Comparison of ENCODE assay signal across 8 cellular contexts in the genomic region with DNA sequence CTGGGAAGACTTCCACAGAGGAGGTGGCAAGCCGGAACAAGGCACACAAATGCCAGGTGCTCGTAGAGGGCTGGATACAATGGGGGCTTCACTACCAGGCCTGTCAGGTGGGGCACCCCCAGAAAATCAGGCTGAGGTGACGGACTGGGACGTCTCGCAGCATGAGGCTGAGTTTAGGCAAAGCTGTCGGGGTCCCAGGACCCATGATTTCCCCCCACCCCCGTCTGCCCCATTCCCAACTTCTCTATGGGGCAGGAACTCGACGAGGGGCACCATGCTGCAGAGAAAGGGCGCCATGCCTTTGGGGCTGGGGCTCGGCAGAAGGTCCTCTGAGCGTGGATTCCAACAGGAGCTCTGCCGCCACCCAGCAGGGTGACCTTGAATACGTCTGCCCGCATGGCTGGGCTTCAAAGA.
DNase-seq lines count a peak whose midpoint lies in the region; ATAC-seq and TF ChIP-seq lines count a peak whose summit lies in the region.

No MANE protein-coding gene starts in this region.

- intact Hi-C loops in esophagus squamous epithelium (cut with DNase I): no loop called here

- no peaks in the 10 kb centered on the region for H3K36me3 ChIP-seq in esophagus squamous epithelium

- WGBS in esophagus squamous epithelium, 2 donors: 60 to 95% methylated on average over 2 to 4 of the region's 15 CpGs

- CTCF ChIA-PET in RWPE1 (lab: Yijun Ruan, JAX): interaction anchor here (0.7 to 1.6 kb wide), 3 partner anchors 33 to 289 kb away, joined by 3 to 7 read pairs (median 4); no protein-coding TSS in a partner anchor

- in situ Hi-C loops in G401 (cut with HindIII; ENCODE audit: low sequenced_read_pairs): no loop called here

- no peak for ATAC-seq in HG03521 (IDR thresholded peaks at IDR 0.05; ENCODE audit: unreplicated experiment)
- ATAC-seq in GM19328 (IDR thresholded peaks at IDR 0.05; ENCODE audit: unreplicated experiment): no peak

- DNase-seq in GM12864 (ENCODE audit: low read depth) (no peak), RWPE1 (ENCODE audit: low spot score) (no peak), esophagus squamous epithelium (lab: John Stamatoyannopoulos, UW) (no peak), retinal pigment epithelial cell (ENCODE audit: low read depth) (no peak), SW480 (ENCODE audit: low spot score) (no peak), G401 (ENCODE audit: low spot score) (no peak)

- POLR2A ChIA-PET in RWPE1 (lab: Yijun Ruan, JAX; ENCODE audit: low non-redundant PET): interaction anchor here (1.2 kb wide), 1 partner anchor 64 kb away, joined by 7 read pairs; no protein-coding TSS in a partner anchor

- no peaks in the 10 kb centered on the region for H3K27me3 ChIP-seq in esophagus squamous epithelium

- H3K4me3 ChIP-seq in GM12864 (ENCODE audit: low read depth, low read length) (peak overlapping the region; percentile 53), esophagus squamous epithelium (peak overlapping the region in 3 of 4 donors; percentile 47 to 69 (median 51)), retinal pigment epithelial cell (ENCODE audit: low read length) (peak overlapping the region; percentile 17)

- H3K9me3 ChIP-seq in esophagus squamous epithelium: no peaks in the 10 kb centered on the region

- H3K27ac ChIP-seq in RWPE1: peak overlapping the region; percentile 94
- H3K27ac ChIP-seq in esophagus squamous epithelium: peak overlapping the region; percentile 78 to 88 (median 86)

- peaks cover 16 to 24% (median 19%) of the 10 kb centered on the region in 3 donors for H3K4me1 ChIP-seq in esophagus squamous epithelium

- TF ChIP-seq CTCF in GM12864 (IDR thresholded peaks at IDR 0.05; ENCODE audit: low read depth, low read length, missing control alignments): no peak
- TF ChIP-seq CTCF in RWPE1 (conservative IDR thresholded peaks at IDR 0.05; ENCODE audit: low read depth): no peak
- TF ChIP-seq CTCF in esophagus squamous epithelium (IDR thresholded peaks at IDR 0.05): no peak
- peak; percentile 10 for TF ChIP-seq CTCF in retinal pigment epithelial cell (conservative IDR thresholded peaks at IDR 0.05; ENCODE audit: low read depth, low read length)

- no peak for TF ChIP-seq POLR2A in esophagus squamous epithelium (IDR thresholded peaks at IDR 0.05)
